In the genomic region with DNA sequence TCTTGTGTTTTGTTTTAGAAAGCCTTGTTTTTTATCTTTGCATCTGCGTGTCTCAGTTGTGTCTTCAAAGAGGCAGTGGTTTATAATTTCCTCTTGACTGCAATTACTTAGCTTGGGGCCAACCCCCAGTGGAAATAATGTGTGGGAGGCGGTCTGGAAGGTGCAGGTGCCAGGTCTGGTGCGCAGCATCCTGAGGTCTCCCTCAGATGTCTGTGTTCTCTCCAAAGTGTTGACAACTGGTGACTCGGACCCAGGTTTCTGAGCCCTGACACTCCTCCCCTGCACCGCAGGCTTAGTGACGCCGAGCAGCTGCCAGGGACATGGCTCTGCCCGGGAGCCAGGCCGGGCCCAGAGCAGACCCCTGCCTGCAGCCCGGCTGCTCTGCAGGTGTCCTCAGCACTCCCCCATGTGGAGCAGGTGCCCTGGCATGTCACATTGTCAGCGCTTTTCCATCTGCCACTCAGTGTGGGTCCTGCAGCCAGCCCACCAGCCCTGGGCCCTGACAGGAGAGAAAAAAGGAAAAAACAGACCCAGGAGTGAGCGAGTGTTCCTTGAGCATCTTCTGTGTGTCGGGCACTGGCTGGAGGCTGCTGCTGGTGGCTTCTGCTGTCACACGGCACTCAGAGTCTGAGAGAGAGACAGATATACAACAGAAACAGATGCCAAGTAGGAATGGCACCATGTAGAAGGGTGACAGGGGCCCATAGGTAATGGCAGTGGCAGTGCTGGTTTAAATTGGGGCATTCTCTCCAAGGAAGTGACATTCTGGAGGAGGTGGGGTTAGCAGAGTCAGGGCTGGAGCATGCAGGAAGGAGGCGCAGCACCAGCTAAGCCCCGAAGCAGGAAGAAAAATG, we compare ENCODE assay signal across 7 cellular contexts. TPM values are rescaled to one million over a fixed set of nuclear protein-coding genes. Genes with fewer than 3 reads are reported as not detected.
DNase-seq lines count a peak whose midpoint lies in the region; ATAC-seq and TF ChIP-seq lines count a peak whose summit lies in the region.

No MANE protein-coding gene starts in this region.

- DNase-seq in NCI-H1105 treated with DMSO at 0.1 percent for 48 hours (lab: John Stamatoyannopoulos, UW) (peak; percentile 81), dorsolateral prefrontal cortex (peak in 1 of 10 donors; percentile 50), NCI-H2029 treated with DMSO at 0.1 percent for 48 hours (lab: John Stamatoyannopoulos, UW) (no peak)
- DNase-seq in stimulated activated CD8-positive, alpha-beta memory T cell treated with anti-CD3 and anti-CD28 coated beads, Interleukin-15, amount 100 ng/mL, for 4 hours (ENCODE audit: low read depth in 2 of 2), result peak; percentile 67 to 86

- peak; percentile 92 to 94 for ATAC-seq in activated CD4-positive, CD25-positive, alpha-beta regulatory T cell treated with anti-CD3 and anti-CD28 coated beads, Interleukin-2, amount 50 U/mL, for 24 hours
- ATAC-seq in HG03095 (IDR thresholded peaks at IDR 0.05; ENCODE audit: unreplicated experiment) (no peak), HG03520 (IDR thresholded peaks at IDR 0.05; ENCODE audit: unreplicated experiment) (no peak)

- no peak for TF ChIP-seq CTCF in dorsolateral prefrontal cortex (IDR thresholded peaks at IDR 0.05 in 54 of 56, conservative IDR thresholded peaks at IDR 0.05 in 2 of 56; ENCODE audit: low read depth in 1 of 56, partially characterized antibody in 56 of 56)

- no peak overlapping the region for H3K4me3 ChIP-seq in dorsolateral prefrontal cortex

- H3K27ac ChIP-seq in dorsolateral prefrontal cortex, result peak overlapping the region in 30 of 59 donors; percentile 1 to 80 (median 32)

- H3K27me3 ChIP-seq in dorsolateral prefrontal cortex, result no peaks in the 10 kb centered on the region

- intact Hi-C loops in dorsolateral prefrontal cortex (cut with DNase I), result no loop called here

RNA-seq across cellular contexts. Expression of a gene that starts 24.8 kb away (rescaled TPM):
- 100 to 1,000 TPM in 1 of 120 experiments, 10 to 100 TPM in 119; 34.0 to 117 (median 46.6) TPM for total RNA-seq in dorsolateral prefrontal cortex

RNA-seq across cellular contexts. Expression of a gene that starts 44.6 kb away (rescaled TPM):
- total RNA-seq in dorsolateral prefrontal cortex, result 100 to 1,000 TPM in 32 of 120 experiments, 10 to 100 TPM in 88; 66.5 to 116 (median 93.9) TPM

Comparison
In these comparisons a context has a peak if more than half of its experiments do, and no peak if none do; other contexts are left out.
1. ATAC-seq: peak in activated CD4-positive, CD25-positive, alpha-beta regulatory T cell treated with anti-CD3 and anti-CD28 coated beads, Interleukin-2, amount 50 U/mL, for 24 hours (2 of 2); none in HG03095 (single experiment) and HG03520 (single experiment).